13 cellular contexts compared by ENCODE assay signal in genomic region chr7:46566375-46566774, GRCh38.
"Had no signal": no experiment of that assay in that cellular context is flagged by ENCODE, and none has a peak within 500 bp of the region (broad histone marks: within the 10 kb centered on the region; RNA-seq: fewer than 3 reads in every experiment).

No MANE protein-coding gene starts in this region.

- H3K4me1 Mint-ChIP-seq: activated CD4-positive, alpha-beta memory T cell treated with anti-CD3 and anti-CD28 coated beads, Interleukin-2, amount 10 ng/mL, durations not matched to agents 7 days and 5 days had no signal

- ATAC-seq: sciatic nerve had no signal

- DNase-seq: activated CD4-positive, alpha-beta memory T cell treated with anti-CD3 and anti-CD28 coated beads, Interleukin-2, amount 10 ng/mL, durations not matched to agents 7 days and 5 days; activated CD4-positive, alpha-beta T cell treated with anti-CD3 and anti-CD28 coated beads for 1 hour; activated gamma-delta T cell; activated T-cell treated with anti-CD3 and anti-CD28 coated beads, Interleukin-2, amount 50 U/mL, for 48 hours; dorsolateral prefrontal cortex; occipital lobe; stimulated activated CD4-positive, alpha-beta T cell treated with anti-CD3 and anti-CD28 coated beads, Interleukin-2, amount 100 ng/mL, for 24 hours; stimulated activated naive CD4-positive, alpha-beta T cell treated with Interleukin-2 at 50 U/mL for 16 hours; T-helper 9 cell; testis had no signal

- H3K27ac Mint-ChIP-seq: activated CD4-positive, alpha-beta memory T cell treated with anti-CD3 and anti-CD28 coated beads, Interleukin-2, amount 10 ng/mL, durations not matched to agents 7 days and 5 days; activated naive CD8-positive, alpha-beta T cell had no signal

- H3K27ac ChIP-seq: dorsolateral prefrontal cortex, testis had no signal

- H3K4me1 ChIP-seq: testis had no signal

- H3K27me3 Mint-ChIP-seq: activated CD4-positive, alpha-beta memory T cell treated with anti-CD3 and anti-CD28 coated beads, Interleukin-2, amount 10 ng/mL, durations not matched to agents 7 days and 5 days; activated naive CD8-positive, alpha-beta T cell had no signal

- H3K9me3 ChIP-seq: testis had no signal

- H3K36me3 Mint-ChIP-seq: activated naive CD8-positive, alpha-beta T cell had no signal

- H3K4me3 ChIP-seq: dorsolateral prefrontal cortex, testis had no signal

- H3K27me3 ChIP-seq: dorsolateral prefrontal cortex, testis had no signal

- H3K4me3 Mint-ChIP-seq: activated CD4-positive, alpha-beta memory T cell treated with anti-CD3 and anti-CD28 coated beads, Interleukin-2, amount 10 ng/mL, durations not matched to agents 7 days and 5 days; activated naive CD8-positive, alpha-beta T cell; nephron had no signal
